ENCODE assay signal across 1 cellular context in genomic region chr2:212832211-212833195, GRCh38.
A peak's percentile ranks its signal among the peaks of the same experiment; 100 is the strongest.
TF ChIP-seq lines count a peak whose summit lies in the region.

No MANE protein-coding gene starts in this region.

TF ChIP-seq in endothelial cell of umbilical vein, 7 proteins besides CTCF, POLR2A, EP300 and RAD21:
- TF ChIP-seq POLR2AphosphoS5 (IDR thresholded peaks at IDR 0.05; ENCODE audit: insufficient read depth, low read depth, low read length) (no peak), JUN (IDR thresholded peaks at IDR 0.05; ENCODE audit: borderline replicate concordance, insufficient read depth, insufficient read length, low read depth) (no peak), MYC (IDR thresholded peaks at IDR 0.05; ENCODE audit: low read depth, low read length) (no peak), FOS (IDR thresholded peaks at IDR 0.05; ENCODE audit: borderline replicate concordance, insufficient read depth, low read length) (no peak), GATA2 (IDR thresholded peaks at IDR 0.05; ENCODE audit: insufficient read depth, insufficient read length, low read depth, low read length) (no peak), MAX (IDR thresholded peaks at IDR 0.05; ENCODE audit: insufficient read depth, insufficient read length) (no peak), EZH2 (IDR thresholded peaks at IDR 0.05; ENCODE audit: borderline replicate concordance, low read depth, low read length, severe bottlenecking) (peak; percentile 37)
